7 cellular contexts compared by ENCODE assay signal in the genomic region with DNA sequence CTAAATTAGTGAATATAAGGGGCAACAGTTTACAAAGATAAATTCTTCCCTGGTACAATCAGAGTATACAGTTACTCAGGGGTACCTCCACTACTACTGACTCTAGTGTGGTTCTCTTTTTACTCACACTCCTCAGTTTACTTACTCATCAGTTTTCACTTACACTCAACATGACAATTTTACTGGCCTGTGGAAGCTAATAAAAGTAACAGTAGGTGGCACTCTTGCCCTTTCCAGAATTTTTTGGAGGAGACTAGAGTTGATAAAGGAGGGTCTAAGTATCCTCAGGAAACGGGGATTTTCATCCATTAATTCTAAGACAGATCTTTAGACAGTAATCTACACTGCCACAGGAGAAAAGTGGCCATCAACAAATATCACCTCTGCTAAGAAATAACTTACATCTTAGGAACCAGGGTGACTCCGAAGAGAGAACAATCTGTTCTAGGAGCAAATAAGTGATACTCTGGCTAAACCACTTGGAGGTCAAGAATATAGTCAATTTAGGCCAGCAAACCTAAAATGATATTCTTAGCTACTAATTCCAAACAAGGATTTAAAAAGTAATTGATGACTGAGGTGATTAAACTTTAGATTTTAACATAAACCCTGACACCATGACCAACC.
DNase-seq lines count a peak whose midpoint lies in the region; ATAC-seq, FAIRE-seq and TF ChIP-seq lines count a peak whose summit lies in the region.

No MANE protein-coding gene starts in this region.

- no peak overlapping the region for H3K27ac ChIP-seq in DOHH2 (ENCODE audit: low read depth, low read length)
- H3K27ac ChIP-seq in endothelial cell of umbilical vein (ENCODE audit: insufficient read depth, low read depth, low read length): no peak overlapping the region

- peak; percentile 40 for DNase-seq in RCC 7860 (ENCODE audit: low spot score)
- DNase-seq in endothelial cell of umbilical vein (ENCODE audit: low read depth, low spot score): peak; percentile 67
- DNase-seq in mucosa of descending colon: peak in 1 of 3 donors; percentile 55
- no peak for DNase-seq in MG63

- peak; percentile 61 for ATAC-seq in HG03565 (IDR thresholded peaks at IDR 0.05; ENCODE audit: unreplicated experiment)
- ATAC-seq in mucosa of descending colon: peak; percentile 48
- ATAC-seq in GM21576 (IDR thresholded peaks at IDR 0.05; ENCODE audit: unreplicated experiment): no peak

- H2AFZ ChIP-seq in endothelial cell of umbilical vein (ENCODE audit: low read depth, low read length): no peak overlapping the region

- H3F3A ChIP-seq in DOHH2 (ENCODE audit: control insufficient read depth, insufficient read depth): peaks cover 8% of the 10 kb centered on the region; the same call in 1 of the 2 replicates

- H3K79me2 ChIP-seq in DOHH2 (ENCODE audit: control insufficient read depth, low read length): peaks cover 7% of the 10 kb centered on the region
- H3K79me2 ChIP-seq in endothelial cell of umbilical vein (ENCODE audit: control insufficient read depth, insufficient read depth, low read length): no peaks in the 10 kb centered on the region

- H3K9me3 ChIP-seq in DOHH2 (ENCODE audit: control insufficient read depth, insufficient read depth, low read length) (no peaks in the 10 kb centered on the region), endothelial cell of umbilical vein (replicated peaks; ENCODE audit: control insufficient read depth, insufficient read depth, low read length) (no peaks in the 10 kb centered on the region), mucosa of descending colon (no peaks in the 10 kb centered on the region), MG63 (no peaks in the 10 kb centered on the region)

- TF ChIP-seq CTCF in DOHH2 (IDR thresholded peaks at IDR 0.05; ENCODE audit: low read depth, low read length, poor library complexity, severe bottlenecking): peak; percentile 66
- TF ChIP-seq CTCF in endothelial cell of umbilical vein (IDR thresholded peaks at IDR 0.05; ENCODE audit: extremely low read depth in 1 of 2, insufficient read depth in 1 of 2, low read depth in 1 of 2, low read length in 2 of 2): peak; percentile 38 to 41
- peak; percentile 43 for TF ChIP-seq CTCF in mucosa of descending colon (IDR thresholded peaks at IDR 0.05)

- H4K20me1 ChIP-seq in DOHH2 (ENCODE audit: control insufficient read depth, insufficient read depth, low read depth, low read length) (no peaks in the 10 kb centered on the region), endothelial cell of umbilical vein (replicated peaks; ENCODE audit: control insufficient read depth, extremely low read depth, insufficient read depth, low read length) (no peaks in the 10 kb centered on the region)

- no peaks in the 10 kb centered on the region for H3K9me2 ChIP-seq in DOHH2 (replicated peaks; ENCODE audit: control insufficient read depth, low read length)

- peaks cover 88% of the 10 kb centered on the region for H3K36me3 ChIP-seq in DOHH2 (ENCODE audit: control insufficient read depth, low read length)
- H3K36me3 ChIP-seq in endothelial cell of umbilical vein (ENCODE audit: control insufficient read depth in 2 of 2, extremely low read depth in 1 of 2, insufficient read depth in 2 of 2, low read length in 2 of 2): peaks cover 0 to 8% of the 10 kb centered on the region in 2 experiments
- no peaks in the 10 kb centered on the region for H3K36me3 ChIP-seq in mucosa of descending colon (ENCODE audit: low read depth)
- H3K36me3 ChIP-seq in MG63: peaks cover 40% of the 10 kb centered on the region

- H3K4me3 ChIP-seq in DOHH2 (ENCODE audit: low read length): no peak overlapping the region
- H3K4me3 ChIP-seq in endothelial cell of umbilical vein (replicated peaks in 1 of 3; ENCODE audit: insufficient read depth in 1 of 3, low read depth in 1 of 3, low read length in 3 of 3): no peak overlapping the region
- H3K4me3 ChIP-seq in mucosa of descending colon: no peak overlapping the region
- no peak overlapping the region for H3K4me3 ChIP-seq in MG63

- no peak overlapping the region for H3K9ac ChIP-seq in endothelial cell of umbilical vein (replicated peaks; ENCODE audit: extremely low read depth, insufficient read depth, low read length)

- dilution Hi-C loops in endothelial cell of umbilical vein (cut with MboI; ENCODE audit: extremely low pct_ligation_motif_present, low sequenced_read_pairs): no loop called here

- H3K4me2 ChIP-seq in DOHH2 (ENCODE audit: low read length): no peak overlapping the region
- no peak overlapping the region for H3K4me2 ChIP-seq in endothelial cell of umbilical vein (ENCODE audit: insufficient read depth, low read length)

- H3K9me1 ChIP-seq in endothelial cell of umbilical vein (replicated peaks; ENCODE audit: control insufficient read depth, extremely low read depth, insufficient read depth, low read length): no peaks in the 10 kb centered on the region

- H3K27me3 ChIP-seq in DOHH2 (ENCODE audit: control insufficient read depth, low read length): no peaks in the 10 kb centered on the region
- no peaks in the 10 kb centered on the region for H3K27me3 ChIP-seq in endothelial cell of umbilical vein (ENCODE audit: control insufficient read depth in 2 of 2, insufficient read depth in 2 of 2, low read length in 2 of 2)
- no peaks in the 10 kb centered on the region for H3K27me3 ChIP-seq in MG63

- POLR2A ChIA-PET in endothelial cell of umbilical vein (lab: Charles Lee): interaction anchor here (0.6 kb wide), 1 partner anchor 152 kb away, joined by 3 read pairs; no protein-coding TSS in a partner anchor

- no peaks in the 10 kb centered on the region for H3K4me1 ChIP-seq in DOHH2 (ENCODE audit: control insufficient read depth, low read length)
- H3K4me1 ChIP-seq in endothelial cell of umbilical vein (ENCODE audit: control insufficient read depth, extremely low read depth, insufficient read depth, low read length): no peaks in the 10 kb centered on the region
- H3K4me1 ChIP-seq in mucosa of descending colon (ENCODE audit: low read depth): no peaks in the 10 kb centered on the region

- TF ChIP-seq POLR2A in endothelial cell of umbilical vein (IDR thresholded peaks at IDR 0.05; ENCODE audit: low read depth, low read length): no peak

- peak; percentile 69 for FAIRE-seq in RCC 7860 (lab: Jason Lieb, UNC)
- FAIRE-seq in endothelial cell of umbilical vein (lab: Jason Lieb, UNC): peak; percentile 72

- intact Hi-C loops in endothelial cell of umbilical vein (cut with micrococcal nuclease): loop anchor here (1.0 to 5.0 kb wide), 7 partner anchors 151 to 519 kb away; no protein-coding TSS in a partner anchor
- intact Hi-C loops in mucosa of descending colon (cut with DNase I, micrococcal nuclease): loop anchor here (5.0 to 10.0 kb wide), 2 partner anchors 191 to 419 kb away; no protein-coding TSS in a partner anchor

- CTCF ChIA-PET in endothelial cell of umbilical vein (lab: Charles Lee): interaction anchor here (0.6 to 4.4 kb wide), 32 partner anchors 9 to 520 kb away, joined by 3 to 68 read pairs (median 4); a partner anchor contains a TSS

- no TSS peak for BruUV-seq in endothelial cell of umbilical vein (replicated peaks; lab: Mats Ljungman, UMichigan)

TF ChIP-seq in endothelial cell of umbilical vein, 7 proteins besides CTCF, POLR2A, EP300 and RAD21:
- no peak for TF ChIP-seq EZH2 (IDR thresholded peaks at IDR 0.05; ENCODE audit: borderline replicate concordance, low read depth, low read length, severe bottlenecking)
- TF ChIP-seq, protein P1, sequence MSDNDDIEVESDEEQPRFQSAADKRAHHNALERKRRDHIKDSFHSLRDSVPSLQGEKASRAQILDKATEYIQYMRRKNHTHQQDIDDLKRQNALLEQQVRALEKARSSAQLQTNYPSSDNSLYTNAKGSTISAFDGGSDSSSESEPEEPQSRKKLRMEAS (IDR thresholded peaks at IDR 0.05; ENCODE audit: insufficient read depth, insufficient read length): no peak
- TF ChIP-seq GATA2 (IDR thresholded peaks at IDR 0.05; ENCODE audit: insufficient read depth, insufficient read length, low read depth, low read length): no peak
- TF ChIP-seq MYC (IDR thresholded peaks at IDR 0.05; ENCODE audit: low read depth, low read length): no peak
- TF ChIP-seq POLR2AphosphoS5 (IDR thresholded peaks at IDR 0.05; ENCODE audit: insufficient read depth, low read depth, low read length): no peak
- TF ChIP-seq JUN (IDR thresholded peaks at IDR 0.05; ENCODE audit: borderline replicate concordance, insufficient read depth, insufficient read length, low read depth): no peak
- no peak for TF ChIP-seq FOS (IDR thresholded peaks at IDR 0.05; ENCODE audit: borderline replicate concordance, insufficient read depth, low read length)
TF ChIP-seq in endothelial cell of umbilical vein: peak in this region for 0.
